Comparison of ENCODE assay signal across 10 cellular contexts in the genomic region with DNA sequence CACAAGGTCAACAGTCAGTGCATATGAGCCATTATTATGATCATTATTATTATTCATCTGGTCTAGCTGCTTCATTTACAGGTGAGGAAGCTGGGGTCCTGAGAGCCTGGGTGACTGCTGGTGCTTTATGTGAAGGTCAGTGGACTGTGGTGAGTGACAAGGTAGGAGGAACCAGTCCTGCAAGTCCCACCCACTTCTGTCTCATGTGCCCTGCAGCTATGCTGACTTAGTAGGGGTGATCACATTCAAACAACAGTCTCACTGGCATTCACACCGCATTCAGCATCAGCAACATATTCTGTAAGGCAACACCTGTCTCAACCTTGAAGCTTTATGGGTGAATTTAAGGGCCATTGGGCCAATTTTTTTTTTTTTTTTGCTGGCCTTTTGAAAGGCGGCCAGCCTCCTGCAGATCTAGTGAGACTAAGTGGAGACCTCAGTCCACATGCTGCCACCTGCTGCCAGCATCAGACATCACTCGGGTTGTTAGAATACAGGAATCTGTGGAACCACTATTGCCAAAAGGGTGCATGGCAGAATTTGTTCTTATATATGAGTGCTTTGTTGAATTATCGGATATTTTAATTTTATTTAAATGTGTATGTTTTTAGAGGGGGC. TPM values are rescaled to one million over a fixed set of nuclear protein-coding genes. Genes with fewer than 3 reads are reported as not detected.
DNase-seq lines count a peak whose midpoint lies in the region; ATAC-seq lines count a peak whose summit lies in the region.
"Had no signal": no experiment of that assay in that cellular context is flagged by ENCODE, and none has a peak within 500 bp of the region (broad histone marks: within the 10 kb centered on the region; RNA-seq: fewer than 3 reads in every experiment).

No MANE protein-coding gene starts in this region.

- no peaks in the 10 kb centered on the region for H3K9me3 Mint-ChIP-seq in activated naive CD8-positive, alpha-beta T cell treated with anti-CD3 and anti-CD28 coated beads for 36 hours

- no peak overlapping the region for H3K27ac Mint-ChIP-seq in activated naive CD8-positive, alpha-beta T cell treated with anti-CD3 and anti-CD28 coated beads for 36 hours
- H3K27ac Mint-ChIP-seq: naive B cell had no signal

- DNase-seq in D341Med (ENCODE audit: low spot score): peak; percentile 84
- peak; percentile 26 for DNase-seq in HCEC 1CT
- DNase-seq in NCI-H82 treated with DMSO at 0.1 percent for 48 hours (lab: John Stamatoyannopoulos, UW; ENCODE audit: unreplicated experiment): peak; percentile 38
- DNase-seq in activated naive CD8-positive, alpha-beta T cell treated with anti-CD3 and anti-CD28 coated beads for 36 hours: peak; percentile 20
- peak; percentile 46 for DNase-seq in iris pigment epithelial cell (ENCODE audit: low read depth)
- DNase-seq in stimulated activated CD8-positive, alpha-beta memory T cell treated with anti-CD3 and anti-CD28 coated beads, Interleukin-7, amount 100 ng/mL, for 24 hours (ENCODE audit: low read depth): peak; percentile 10
- DNase-seq in sciatic nerve (ENCODE audit: low spot score): no peak
- no peak for DNase-seq in activated CD4-positive, CD25-positive, alpha-beta regulatory T cell treated with anti-CD3 and anti-CD28 coated beads, Interleukin-2, amount 50 U/mL, for 72 hours
- DNase-seq: naive B cell had no signal

- ATAC-seq in sciatic nerve: no peak

- no peak overlapping the region for H3K4me3 Mint-ChIP-seq in activated naive CD8-positive, alpha-beta T cell treated with anti-CD3 and anti-CD28 coated beads for 36 hours
- H3K4me3 Mint-ChIP-seq: naive B cell had no signal

- H3K36me3 Mint-ChIP-seq in activated naive CD8-positive, alpha-beta T cell treated with anti-CD3 and anti-CD28 coated beads for 36 hours: no peaks in the 10 kb centered on the region

- peaks cover 27% of the 10 kb centered on the region for H3K27me3 Mint-ChIP-seq in activated naive CD8-positive, alpha-beta T cell treated with anti-CD3 and anti-CD28 coated beads for 36 hours

- peaks cover 17% of the 10 kb centered on the region for H3K4me1 Mint-ChIP-seq in activated naive CD8-positive, alpha-beta T cell treated with anti-CD3 and anti-CD28 coated beads for 36 hours

- intact Hi-C loops in sciatic nerve (cut with DNase I): no loop called here

RNA-seq across cellular contexts. Expression of gene CACNA1E, which starts 59.9 kb away (rescaled TPM):
- under 1 TPM in 1 of 2 experiments, not detected in 1; 0.04 TPM for total RNA-seq in activated naive CD8-positive, alpha-beta T cell treated with anti-CD3 and anti-CD28 coated beads for 36 hours
- total RNA-seq in sciatic nerve: 0.04 TPM
- total RNA-seq: SJSA1 had no signal

Comparison
In these comparisons a context has a peak if more than half of its experiments do, and no peak if none do; other contexts are left out.
1. DNase-seq: peak in D341Med (single experiment), HCEC 1CT (single experiment), NCI-H82 treated with DMSO at 0.1 percent for 48 hours (single experiment), activated naive CD8-positive, alpha-beta T cell treated with anti-CD3 and anti-CD28 coated beads for 36 hours (single experiment), iris pigment epithelial cell (single experiment) and stimulated activated CD8-positive, alpha-beta memory T cell treated with anti-CD3 and anti-CD28 coated beads, Interleukin-7, amount 100 ng/mL, for 24 hours (single experiment); none in sciatic nerve (single experiment) and activated CD4-positive, CD25-positive, alpha-beta regulatory T cell treated with anti-CD3 and anti-CD28 coated beads, Interleukin-2, amount 50 U/mL, for 72 hours (single experiment).